15 cellular contexts compared by ENCODE assay signal in genomic region chr6:71982385-71982784, GRCh38.
DNase-seq lines count a peak whose midpoint lies in the region; ATAC-seq, FAIRE-seq and TF ChIP-seq lines count a peak whose summit lies in the region.
"Had no signal": no experiment of that assay in that cellular context is flagged by ENCODE, and none has a peak within 500 bp of the region (broad histone marks: within the 10 kb centered on the region; RNA-seq: fewer than 3 reads in every experiment).

No MANE protein-coding gene starts in this region.

- BruUV-seq in GM12878 (replicated peaks; lab: Mats Ljungman, UMichigan) = no TSS peak

- H4K20me1 ChIP-seq in GM12878 (ENCODE audit: control insufficient read depth, insufficient read depth) = no peaks in the 10 kb centered on the region

- no peaks in the 10 kb centered on the region for H3K27me3 Mint-ChIP-seq in activated CD4-positive, alpha-beta memory T cell treated with anti-CD3 and anti-CD28 coated beads for 36 hours

- no peak overlapping the region for H3K9ac ChIP-seq in GM12878 (ENCODE audit: control insufficient read depth, insufficient read depth, low read length)

- H3K9me3 Mint-ChIP-seq in activated CD4-positive, alpha-beta memory T cell treated with anti-CD3 and anti-CD28 coated beads for 36 hours = no peaks in the 10 kb centered on the region

- CTCF ChIA-PET in GM12878 (lab: Yijun Ruan, JAX) = no interaction called here
- CTCF ChIA-PET in activated CD4-positive, alpha-beta memory T cell treated with anti-CD3 and anti-CD28 coated beads for 36 hours (lab: Charles Lee) = no interaction called here

- H3K9me3 ChIP-seq in GM12878 (replicated peaks; ENCODE audit: control insufficient read depth, insufficient read depth, low read length) = no peaks in the 10 kb centered on the region
- no peaks in the 10 kb centered on the region for H3K9me3 ChIP-seq in ovary

- SMC1A ChIA-PET in GM12878 (lab: Charles Lee; ENCODE audit: uncharacterized antibody, unreplicated experiment) = interaction anchor here (1.2 kb wide), 1 partner anchor 12 kb away, joined by 3 read pairs; no protein-coding TSS in a partner anchor

- RAD21 ChIA-PET in GM12878 (lab: Charles Lee; ENCODE audit: unreplicated experiment) = interaction anchor here (1.0 kb wide), 1 partner anchor 58 kb away, joined by 3 read pairs; no protein-coding TSS in a partner anchor

- H3K27ac Mint-ChIP-seq in activated CD4-positive, alpha-beta memory T cell treated with anti-CD3 and anti-CD28 coated beads for 36 hours = no peak overlapping the region

- H3K79me2 ChIP-seq in GM12878 (ENCODE audit: control insufficient read depth, insufficient read depth, low read length) = no peaks in the 10 kb centered on the region
- H3K79me2 ChIP-seq: hepatocyte had no signal

- no peak overlapping the region for H3K4me2 ChIP-seq in GM12878 (ENCODE audit: control insufficient read depth, insufficient read depth)
- H3K4me2 ChIP-seq: hepatocyte had no signal

- H3K4me3 Mint-ChIP-seq in activated CD4-positive, alpha-beta memory T cell treated with anti-CD3 and anti-CD28 coated beads for 36 hours = no peak overlapping the region

- no peak for TF ChIP-seq EP300 in GM12878 (IDR thresholded peaks at IDR 0.05; ENCODE audit: borderline replicate concordance in 1 of 2, control insufficient read depth in 1 of 2, low read depth in 2 of 2, low read length in 2 of 2)
- no peak for TF ChIP-seq EP300 in ovary (IDR thresholded peaks at IDR 0.05)

- DNase-seq in GM12878 (ENCODE audit: low read depth, low spot score) (peak; percentile 32), NCI-H1930 (lab: John Stamatoyannopoulos, UW) (no peak), ovary (no peak)
- no peak for DNase-seq in activated T-cell treated with anti-CD3 and anti-CD28 coated beads, Interleukin-2, amount 50 U/mL, for 1 hour
- DNase-seq in activated CD4-positive, alpha-beta memory T cell treated with anti-CD3 and anti-CD28 coated beads for 36 hours = no peak
- DNase-seq: activated naive CD4-positive, alpha-beta T cell treated with Interleukin-2 at 50 U/mL for 16 hours; dermis blood vessel endothelial cell; NCI-H1092; WERI-Rb-1 had no signal

- H3K36me3 ChIP-seq in GM12878 (ENCODE audit: control insufficient read depth in 2 of 2, insufficient read depth in 2 of 2, low read length in 1 of 2) = no peaks in the 10 kb centered on the region
- H3K36me3 ChIP-seq in ovary = no peaks in the 10 kb centered on the region
- H3K36me3 ChIP-seq: WERI-Rb-1 had no signal

- in situ Hi-C loops in GM12878 (cut with MboI) = no loop called here

- TF ChIP-seq CTCF in GM12878 (IDR thresholded peaks at IDR 0.05 in 2 of 3, conservative IDR thresholded peaks at IDR 0.05 in 1 of 3; ENCODE audit: control insufficient read depth in 2 of 3, extremely low read depth in 1 of 3, insufficient read depth in 1 of 3, low read depth in 3 of 3, low read length in 3 of 3) (no peak), ovary (IDR thresholded peaks at IDR 0.05) (no peak)

- no peak overlapping the region for H2AFZ ChIP-seq in GM12878 (ENCODE audit: control insufficient read depth, low read depth, low read length)
- H2AFZ ChIP-seq: hepatocyte had no signal

- no peak for TF ChIP-seq RAD21 in GM12878 (IDR thresholded peaks at IDR 0.05; ENCODE audit: insufficient read depth, low read depth, low read length)

- FAIRE-seq in GM12878 (lab: Jason Lieb, UNC) = no peak
- FAIRE-seq: D721Med had no signal

- ATAC-seq in GM18519 (IDR thresholded peaks at IDR 0.05; ENCODE audit: low FRiP score, unreplicated experiment) (peak; percentile 89), GM21515 (IDR thresholded peaks at IDR 0.05; ENCODE audit: unreplicated experiment) (peak; percentile 88), HG03095 (IDR thresholded peaks at IDR 0.05; ENCODE audit: unreplicated experiment) (peak; percentile 94), GM12878 (peak; percentile 87)
- ATAC-seq: HCT116 had no signal

- H3K27me3 ChIP-seq in GM12878 (replicated peaks in 1 of 2; ENCODE audit: control insufficient read depth in 2 of 2, insufficient read depth in 2 of 2, low read length in 1 of 2) (no peaks in the 10 kb centered on the region), ovary (no peaks in the 10 kb centered on the region)
- H3K27me3 ChIP-seq: hepatocyte had no signal

- TF ChIP-seq POLR2A in GM12878 (IDR thresholded peaks at IDR 0.05; ENCODE audit: low read depth, low read length) (no peak), ovary (IDR thresholded peaks at IDR 0.05) (no peak)

- H3K4me1 ChIP-seq in GM12878 (ENCODE audit: control insufficient read depth, insufficient read depth, low read length) (no peaks in the 10 kb centered on the region), ovary (ENCODE audit: insufficient read depth) (no peaks in the 10 kb centered on the region)

- peak overlapping the region; percentile 13; the same call in 1 of the 2 replicates for H3K27ac ChIP-seq in GM12878 (ENCODE audit: control insufficient read depth, insufficient read depth)
- H3K27ac ChIP-seq in ovary = no peak overlapping the region
- H3K27ac ChIP-seq: hepatocyte, WERI-Rb-1 had no signal

- POLR2A ChIA-PET in GM12878 (lab: Charles Lee) = no interaction called here
- POLR2A ChIA-PET in activated CD4-positive, alpha-beta memory T cell treated with anti-CD3 and anti-CD28 coated beads for 36 hours (lab: Charles Lee) = no interaction called here

- H3K4me1 Mint-ChIP-seq in activated CD4-positive, alpha-beta memory T cell treated with anti-CD3 and anti-CD28 coated beads for 36 hours (ENCODE audit: low read depth) = no peaks in the 10 kb centered on the region

- WGBS in GM12878 (ENCODE audit: insufficient coverage, insufficient replicate concordance, low lambda C conversion rate, missing lambda C conversion rate) = 0% methylated on average over 1 of the region's 1 CpG
- 57 to 60% (median 59%) methylated on average over 1 of the region's 1 CpG for WGBS in ovary, 3 donors

- H3K4me3 ChIP-seq in GM12878 (no peak overlapping the region), ovary (no peak overlapping the region)
- H3K4me3 ChIP-seq: hepatocyte had no signal

- no peaks in the 10 kb centered on the region for H3K36me3 Mint-ChIP-seq in activated CD4-positive, alpha-beta memory T cell treated with anti-CD3 and anti-CD28 coated beads for 36 hours

- intact Hi-C loops in GM12878 (cut with micrococcal nuclease; ENCODE audit: unreplicated experiment) = loop anchor here (5.0 kb wide), 1 partner anchor 75 kb away; no protein-coding TSS in a partner anchor
- intact Hi-C loops in ovary (cut with DNase I) = no loop called here
- intact Hi-C loops in activated CD4-positive, alpha-beta memory T cell treated with anti-CD3 and anti-CD28 coated beads for 36 hours (cut with micrococcal nuclease) = no loop called here

TF ChIP-seq in GM12878, 131 proteins besides CTCF, POLR2A, EP300 and RAD21 (continues in another document):
- TF ChIP-seq, protein P1, sequence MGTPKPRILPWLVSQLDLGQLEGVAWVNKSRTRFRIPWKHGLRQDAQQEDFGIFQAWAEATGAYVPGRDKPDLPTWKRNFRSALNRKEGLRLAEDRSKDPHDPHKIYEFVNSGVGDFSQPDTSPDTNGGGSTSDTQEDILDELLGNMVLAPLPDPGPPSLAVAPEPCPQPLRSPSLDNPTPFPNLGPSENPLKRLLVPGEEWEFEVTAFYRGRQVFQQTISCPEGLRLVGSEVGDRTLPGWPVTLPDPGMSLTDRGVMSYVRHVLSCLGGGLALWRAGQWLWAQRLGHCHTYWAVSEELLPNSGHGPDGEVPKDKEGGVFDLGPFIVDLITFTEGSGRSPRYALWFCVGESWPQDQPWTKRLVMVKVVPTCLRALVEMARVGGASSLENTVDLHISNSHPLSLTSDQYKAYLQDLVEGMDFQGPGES (IDR thresholded peaks at IDR 0.05) = no peak
- no peak for TF ChIP-seq ATF3 (IDR thresholded peaks at IDR 0.05; ENCODE audit: borderline replicate concordance, extremely low read depth, low read depth, low read length)
- peak; percentile 56; the same call in 1 of the 2 replicates for TF ChIP-seq RFX5 (IDR thresholded peaks at IDR 0.05; ENCODE audit: low read depth, low read length)
- TF ChIP-seq SPI1 (IDR thresholded peaks at IDR 0.05; ENCODE audit: borderline replicate concordance, insufficient read depth, low read depth, low read length) = peak; percentile 51; the same call in 1 of the 2 replicates
- no peak for TF ChIP-seq CHD4 (IDR thresholded peaks at IDR 0.05)
- peak; percentile 46 for TF ChIP-seq IKZF1 (conservative IDR thresholded peaks at IDR 0.05)
- TF ChIP-seq KAT2A (conservative IDR thresholded peaks at IDR 0.05; ENCODE audit: control insufficient read depth, low read depth, low read length) = no peak
- TF ChIP-seq NR2F1 (conservative IDR thresholded peaks at IDR 0.05) = no peak
- TF ChIP-seq EED (IDR thresholded peaks at IDR 0.05; ENCODE audit: low read depth) = peak; percentile 74
- no peak for TF ChIP-seq DPF2 (IDR thresholded peaks at IDR 0.05)
- TF ChIP-seq TCF7 (IDR thresholded peaks at IDR 0.05; ENCODE audit: borderline replicate concordance) = no peak
- TF ChIP-seq STAT3 (IDR thresholded peaks at IDR 0.05; ENCODE audit: low read depth, low read length) = no peak
- TF ChIP-seq KLF5 (IDR thresholded peaks at IDR 0.05; ENCODE audit: partially characterized antibody) = no peak
- no peak for TF ChIP-seq FOS (IDR thresholded peaks at IDR 0.05; ENCODE audit: borderline replicate concordance, extremely low read depth, insufficient read length)
- TF ChIP-seq HDGF (IDR thresholded peaks at IDR 0.05) = no peak
- peak; percentile 77 for TF ChIP-seq CREM (IDR thresholded peaks at IDR 0.05; ENCODE audit: low read depth)
- TF ChIP-seq CREB1 (IDR thresholded peaks at IDR 0.05; ENCODE audit: low read depth) = peak; percentile 69
